ENCODE assay signal across 10 cellular contexts in genomic region chr17:29150191-29150590, GRCh38. TPM values are rescaled to one million over a fixed set of nuclear protein-coding genes. Genes with fewer than 3 reads are reported as not detected.
DNase-seq lines count a peak whose midpoint lies in the region; ATAC-seq and TF ChIP-seq lines count a peak whose summit lies in the region.
"Had no signal": no experiment of that assay in that cellular context is flagged by ENCODE, and none has a peak within 500 bp of the region (broad histone marks: within the 10 kb centered on the region; RNA-seq: fewer than 3 reads in every experiment).

No MANE protein-coding gene starts in this region.

- no peaks in the 10 kb centered on the region for H3K27me3 Mint-ChIP-seq in effector memory CD8-positive, alpha-beta T cell
- H3K27me3 Mint-ChIP-seq in nephron (ENCODE audit: low read depth) = peaks cover 4% of the 10 kb centered on the region

- H3K4me2 ChIP-seq in PC-3 (ENCODE audit: low read length) = no peak overlapping the region

- H3K9me2 ChIP-seq in PC-3 (replicated peaks; ENCODE audit: low read length) = no peaks in the 10 kb centered on the region

- H3F3A ChIP-seq in PC-3 (ENCODE audit: low read length, unreplicated experiment) = no peaks in the 10 kb centered on the region

- CTCF ChIA-PET in PC-3 (lab: Charles Lee) = interaction anchor here (1.1 to 1.2 kb wide), 2 partner anchors 28 to 30 kb away, joined by 5 to 7 read pairs; partner anchors contain the start of gene MYO18A

- peak overlapping the region; percentile 18; the same call in 1 of the 2 replicates for H3K27ac ChIP-seq in PC-3 (ENCODE audit: low read length)

- peak overlapping the region; percentile 77 to 80 for H3K4me3 Mint-ChIP-seq in effector memory CD8-positive, alpha-beta T cell
- H3K4me3 Mint-ChIP-seq in nephron = peak overlapping the region in 2 of 3 experiments; percentile 82 to 85

- no peak overlapping the region for H3K4me3 ChIP-seq in PC-3 (ENCODE audit: low read length)

- peaks cover 18% of the 10 kb centered on the region for H3K79me2 ChIP-seq in PC-3 (ENCODE audit: low read length)

- POLR2A ChIA-PET in PC-3 (lab: Charles Lee; ENCODE audit: unreplicated experiment) = no interaction called here

- H2AFZ ChIP-seq in PC-3 (ENCODE audit: low read length) = no peak overlapping the region

- H3K9me3 Mint-ChIP-seq in effector memory CD8-positive, alpha-beta T cell = no peaks in the 10 kb centered on the region
- H3K9me3 Mint-ChIP-seq in nephron = no peaks in the 10 kb centered on the region

- H3K27me3 ChIP-seq in PC-3 (ENCODE audit: low read length) = no peaks in the 10 kb centered on the region

- no peak for TF ChIP-seq CTCF in PC-3 (conservative IDR thresholded peaks at IDR 0.05; ENCODE audit: low read depth, low read length)
- TF ChIP-seq CTCF in nephron (IDR thresholded peaks at IDR 0.05; ENCODE audit: unreplicated experiment in 3 of 3) = no peak

- H4K20me1 ChIP-seq in PC-3 (ENCODE audit: low read length) = no peaks in the 10 kb centered on the region

- no peak overlapping the region for H3K27ac Mint-ChIP-seq in effector memory CD8-positive, alpha-beta T cell
- peak overlapping the region; percentile 79 to 92 (median 82) for H3K27ac Mint-ChIP-seq in nephron

- peaks cover 18 to 40% of the 10 kb centered on the region in 2 donors for H3K4me1 Mint-ChIP-seq in effector memory CD8-positive, alpha-beta T cell (ENCODE audit: low read depth in 2 of 2)
- H3K4me1 Mint-ChIP-seq in nephron = peaks cover 77% of the 10 kb centered on the region

- H3K9me3 ChIP-seq in PC-3 (ENCODE audit: low read length) = no peaks in the 10 kb centered on the region
- H3K9me3 ChIP-seq: Caco-2 had no signal

- intact Hi-C loops in PC-3 (cut with micrococcal nuclease) = no loop called here

- ATAC-seq in PC-3 (no peak), HG02623 (IDR thresholded peaks at IDR 0.05; ENCODE audit: unreplicated experiment) (no peak)
- no peak for ATAC-seq in effector memory CD8-positive, alpha-beta T cell (replicated peaks)

- peaks cover 56% of the 10 kb centered on the region for H3K4me1 ChIP-seq in PC-3 (ENCODE audit: insufficient read depth, low read length)

- H3K36me3 Mint-ChIP-seq in effector memory CD8-positive, alpha-beta T cell (ENCODE audit: insufficient read depth) = peaks cover 12% of the 10 kb centered on the region
- H3K36me3 Mint-ChIP-seq in nephron (ENCODE audit: low read depth) = no peaks in the 10 kb centered on the region

- no peaks in the 10 kb centered on the region for H3K36me3 ChIP-seq in PC-3 (ENCODE audit: low read depth, low read length)

- DNase-seq in CD1c-positive myeloid dendritic cell (ENCODE audit: extremely low spot score) (peak; percentile 48), PC-3 (peak; percentile 25), NCI-H2107 (lab: John Stamatoyannopoulos, UW) (no peak), SKM-1 (lab: John Stamatoyannopoulos, UW; ENCODE audit: unreplicated experiment) (no peak), cerebellar cortex (ENCODE audit: low spot score) (no peak)
- no peak for DNase-seq in effector memory CD8-positive, alpha-beta T cell
- DNase-seq: Caco-2, NCI-H748 treated with DMSO at 0.1 percent for 48 hours had no signal

- BruUV-seq in PC-3 (replicated peaks; lab: Mats Ljungman, UMichigan) = no TSS peak

- H3K9ac ChIP-seq in PC-3 (ENCODE audit: low read length) = no peak overlapping the region

RNA-seq across cellular contexts. Expression of gene MYO18A, which starts 30.0 kb away (rescaled TPM):
- 28.0 and 36.1 TPM in 2 replicates for total RNA-seq in PC-3 (2014; rRNA removed)

Comparison
In these comparisons a context has a peak if more than half of its experiments do, and no peak if none do; other contexts are left out.
1. DNase-seq: peak in CD1c-positive myeloid dendritic cell (single experiment) and PC-3 (single experiment); none in effector memory CD8-positive, alpha-beta T cell (0 of 3), NCI-H2107 (single experiment), SKM-1 (single experiment) and cerebellar cortex (single experiment).
2. H3K27ac Mint-ChIP-seq: peak in nephron (3 of 3); none in effector memory CD8-positive, alpha-beta T cell (0 of 2).